In genomic region chr7:30023524-30023923, GRCh38 we compare ENCODE assay signal across 34 cellular contexts. TPM values are rescaled to one million over a fixed set of nuclear protein-coding genes. Genes with fewer than 3 reads are reported as not detected.
A peak's percentile ranks its signal among the peaks of the same experiment; 100 is the strongest.
DNase-seq lines count a peak whose midpoint lies in the region; FAIRE-seq and TF ChIP-seq lines count a peak whose summit lies in the region.
"Had no signal": no experiment of that assay in that cellular context is flagged by ENCODE, and none has a peak within 500 bp of the region (broad histone marks: within the 10 kb centered on the region; RNA-seq: fewer than 3 reads in every experiment).

No MANE protein-coding gene starts in this region.

- H3K79me2 ChIP-seq in DOHH2 (ENCODE audit: control insufficient read depth, low read length) (peaks cover 53% of the 10 kb centered on the region), astrocyte (ENCODE audit: insufficient read depth, low read length) (peaks cover 59% of the 10 kb centered on the region), neural progenitor cell (ENCODE audit: low read depth) (no peaks in the 10 kb centered on the region)

- H3K27ac Mint-ChIP-seq in astrocyte (ENCODE audit: unreplicated experiment) (no peak overlapping the region), neural progenitor cell (no peak overlapping the region)
- H3K27ac Mint-ChIP-seq: activated CD8-positive, alpha-beta T cell treated with anti-CD3 and anti-CD28 coated beads for 36 hours; activated naive CD4-positive, alpha-beta T cell treated with anti-CD3 and anti-CD28 coated beads, Interleukin-2, amount 10 ng/mL, durations not matched to agents 7 days and 5 days; activated T-helper 17 cell treated with anti-CD3 and anti-CD28 coated beads, Interleukin-2, amount 50 U/mL, for 72 hours; HFFc6; stimulated activated naive CD8-positive, alpha-beta T cell treated with anti-CD3 and anti-CD28 coated beads, Interleukin-15, amount 100 ng/mL, for 72 hours had no signal

- H3K4me1 Mint-ChIP-seq in astrocyte (ENCODE audit: low read depth, unreplicated experiment): peaks cover 26% of the 10 kb centered on the region
- H3K4me1 Mint-ChIP-seq in neural progenitor cell: peaks cover 28% of the 10 kb centered on the region

- H4K20me1 ChIP-seq in BLaER1 treated with 17β-estradiol and CSF1 and Interleukin-3, amounts not matched to agents 10 nM and 100 nM: no peaks in the 10 kb centered on the region
- H4K20me1 ChIP-seq in DOHH2 (ENCODE audit: control insufficient read depth, insufficient read depth, low read depth, low read length) (no peaks in the 10 kb centered on the region), astrocyte (ENCODE audit: insufficient read depth, low read length) (peaks cover 41% of the 10 kb centered on the region), neural progenitor cell (ENCODE audit: low read depth) (no peaks in the 10 kb centered on the region)

- TF ChIP-seq CTCF in DOHH2 (IDR thresholded peaks at IDR 0.05; ENCODE audit: low read depth, low read length, poor library complexity, severe bottlenecking) (no peak), astrocyte (IDR thresholded peaks at IDR 0.05; ENCODE audit: insufficient read depth, low read depth, low read length) (no peak), neural progenitor cell (IDR thresholded peaks at IDR 0.05) (no peak)

- no peak overlapping the region for H3K4me3 ChIP-seq in BLaER1 treated with 17β-estradiol and CSF1 and Interleukin-3, amounts not matched to agents 10 nM and 100 nM
- H3K4me3 ChIP-seq in DOHH2 (ENCODE audit: low read length) (peak overlapping the region; percentile 89), astrocyte (ENCODE audit: insufficient read depth, low read depth, low read length) (no peak overlapping the region), neural progenitor cell (no peak overlapping the region)
- H3K4me3 ChIP-seq: breast epithelium, gastroesophageal sphincter, GM23248, lung, mucosa of descending colon, thoracic aorta, vagina had no signal

- H3K9me3 Mint-ChIP-seq in astrocyte (ENCODE audit: unreplicated experiment) (no peaks in the 10 kb centered on the region), neural progenitor cell (no peaks in the 10 kb centered on the region)
- H3K9me3 Mint-ChIP-seq: activated CD8-positive, alpha-beta T cell treated with anti-CD3 and anti-CD28 coated beads for 36 hours; activated naive CD4-positive, alpha-beta T cell treated with anti-CD3 and anti-CD28 coated beads, Interleukin-2, amount 10 ng/mL, durations not matched to agents 7 days and 5 days; activated T-helper 17 cell treated with anti-CD3 and anti-CD28 coated beads, Interleukin-2, amount 50 U/mL, for 72 hours; HFFc6; stimulated activated naive CD8-positive, alpha-beta T cell treated with anti-CD3 and anti-CD28 coated beads, Interleukin-15, amount 100 ng/mL, for 72 hours had no signal

- peaks cover under 1 to 17% (median 8%) of the 10 kb centered on the region in 11 experiments; a peak in 18 of 22 replicates for H3K36me3 ChIP-seq in BLaER1 treated with 17β-estradiol and CSF1 and Interleukin-3, amounts not matched to agents 10 nM and 100 nM
- H3K36me3 ChIP-seq in DOHH2 (ENCODE audit: control insufficient read depth, low read length) (peaks cover 42% of the 10 kb centered on the region), astrocyte (ENCODE audit: insufficient read depth, low read length) (peaks cover 2% of the 10 kb centered on the region), neural progenitor cell (no peaks in the 10 kb centered on the region)
- H3K36me3 ChIP-seq: BE2C, breast epithelium, gastroesophageal sphincter, thoracic aorta, vagina had no signal

- DNase-seq in astrocyte (ENCODE audit: low read depth) (no peak), neural progenitor cell (ENCODE audit: low spot score) (no peak), RKO (ENCODE audit: low spot score) (no peak), NCI-H2107 treated with DMSO at 0.1 percent for 48 hours (lab: John Stamatoyannopoulos, UW; ENCODE audit: unreplicated experiment) (no peak)
- DNase-seq in central memory CD4-positive, alpha-beta T cell: no peak
- DNase-seq: activated CD8-positive, alpha-beta memory T cell treated with anti-CD3 and anti-CD28 coated beads, Interleukin-2, amount 50 U/mL, for 48 hours; activated CD8-positive, alpha-beta T cell treated with anti-CD3 and anti-CD28 coated beads for 36 hours; activated naive CD4-positive, alpha-beta T cell treated with anti-CD3 and anti-CD28 coated beads, Interleukin-2, amount 10 ng/mL, durations not matched to agents 7 days and 5 days; amygdala; BE2C; COR-L47; DMS53; GDM1; GM23248; HFFc6; hippocampal formation; mucosa of descending colon; NCI-H1105; NCI-H187; NCI-H2171 treated with DMSO at 0.1 percent for 48 hours; NCI-H524 treated with DMSO at 0.1 percent for 48 hours; right cardiac atrium; Right ventricle myocardium superior; spleen; stimulated activated CD8-positive, alpha-beta memory T cell treated with anti-CD3 and anti-CD28 coated beads, Interleukin-4, amount 100 ng/mL, for 48 hours; stimulated activated naive CD8-positive, alpha-beta T cell treated with anti-CD3 and anti-CD28 coated beads, Interleukin-15, amount 100 ng/mL, for 72 hours had no signal

- peaks cover 18 to 36% (median 27%) of the 10 kb centered on the region in 10 experiments for H3K4me1 ChIP-seq in BLaER1 treated with 17β-estradiol and CSF1 and Interleukin-3, amounts not matched to agents 10 nM and 100 nM
- H3K4me1 ChIP-seq in DOHH2 (ENCODE audit: control insufficient read depth, low read length) (peaks cover 59% of the 10 kb centered on the region), astrocyte (ENCODE audit: insufficient read depth, low read length) (peaks cover 26% of the 10 kb centered on the region), neural progenitor cell (peaks cover 15% of the 10 kb centered on the region)
- H3K4me1 ChIP-seq: BE2C had no signal

- no peaks in the 10 kb centered on the region for H3K9me2 ChIP-seq in DOHH2 (replicated peaks; ENCODE audit: control insufficient read depth, low read length)

- peaks cover 5% of the 10 kb centered on the region for H3K36me3 Mint-ChIP-seq in astrocyte (ENCODE audit: low read depth, unreplicated experiment)
- peaks cover 10% of the 10 kb centered on the region for H3K36me3 Mint-ChIP-seq in neural progenitor cell

- 0 out of 22 replicates have a peak, but pooled peaks cover 0 to 7% (median 0%) of the 10 kb centered on the region in 11 experiments for H3K9me3 ChIP-seq in BLaER1 treated with 17β-estradiol and CSF1 and Interleukin-3, amounts not matched to agents 10 nM and 100 nM (replicated peaks in 1 of 11)
- H3K9me3 ChIP-seq in DOHH2 (ENCODE audit: control insufficient read depth, insufficient read depth, low read length): no peaks in the 10 kb centered on the region
- H3K9me3 ChIP-seq in astrocyte (ENCODE audit: insufficient read depth, low read depth, low read length): no peaks in the 10 kb centered on the region
- H3K9me3 ChIP-seq in neural progenitor cell (ENCODE audit: low read depth): no peaks in the 10 kb centered on the region
- H3K9me3 ChIP-seq: BE2C, breast epithelium, gastroesophageal sphincter, mucosa of descending colon, spleen, thoracic aorta, vagina had no signal

- H3F3A ChIP-seq in DOHH2 (ENCODE audit: control insufficient read depth, insufficient read depth) (peaks cover 21% of the 10 kb centered on the region), neural progenitor cell (ENCODE audit: low read depth) (peaks cover 11% of the 10 kb centered on the region)

- H3K27me3 ChIP-seq in BLaER1 treated with 17β-estradiol and CSF1 and Interleukin-3, amounts not matched to agents 10 nM and 100 nM: no peaks in the 10 kb centered on the region
- no peaks in the 10 kb centered on the region for H3K27me3 ChIP-seq in DOHH2 (ENCODE audit: control insufficient read depth, low read length)
- no peaks in the 10 kb centered on the region for H3K27me3 ChIP-seq in astrocyte (ENCODE audit: insufficient read depth, low read length)
- H3K27me3 ChIP-seq in neural progenitor cell: no peaks in the 10 kb centered on the region
- H3K27me3 ChIP-seq: BE2C, breast epithelium, gastroesophageal sphincter, spleen, vagina had no signal

- FAIRE-seq in astrocyte (lab: Jason Lieb, UNC): no peak

- H3K27me3 Mint-ChIP-seq in astrocyte (ENCODE audit: low read depth, unreplicated experiment): no peaks in the 10 kb centered on the region
- no peaks in the 10 kb centered on the region for H3K27me3 Mint-ChIP-seq in neural progenitor cell (ENCODE audit: insufficient read depth, low read depth)
- H3K27me3 Mint-ChIP-seq: activated CD8-positive, alpha-beta T cell treated with anti-CD3 and anti-CD28 coated beads for 36 hours; activated naive CD4-positive, alpha-beta T cell treated with anti-CD3 and anti-CD28 coated beads, Interleukin-2, amount 10 ng/mL, durations not matched to agents 7 days and 5 days; activated T-helper 17 cell treated with anti-CD3 and anti-CD28 coated beads, Interleukin-2, amount 50 U/mL, for 72 hours; stimulated activated naive CD8-positive, alpha-beta T cell treated with anti-CD3 and anti-CD28 coated beads, Interleukin-15, amount 100 ng/mL, for 72 hours had no signal

- H3K27ac ChIP-seq in BLaER1 treated with 17β-estradiol and CSF1 and Interleukin-3, amounts not matched to agents 10 nM and 100 nM: no peak overlapping the region
- H3K27ac ChIP-seq in DOHH2 (ENCODE audit: low read depth, low read length) (no peak overlapping the region), astrocyte (ENCODE audit: low read depth, low read length) (no peak overlapping the region), neural progenitor cell (no peak overlapping the region)
- H3K27ac ChIP-seq: breast epithelium, gastroesophageal sphincter, GM23248, spleen, thoracic aorta, vagina had no signal

- H2AFZ ChIP-seq in astrocyte (ENCODE audit: low read depth, low read length) (no peak overlapping the region), neural progenitor cell (replicated peaks) (no peak overlapping the region)
- H2AFZ ChIP-seq: GM23248 had no signal

- H3K4me3 Mint-ChIP-seq in astrocyte (ENCODE audit: unreplicated experiment) (peak overlapping the region; percentile 99), neural progenitor cell (peak overlapping the region; percentile 71)
- H3K4me3 Mint-ChIP-seq: activated CD8-positive, alpha-beta T cell treated with anti-CD3 and anti-CD28 coated beads for 36 hours; activated naive CD4-positive, alpha-beta T cell treated with anti-CD3 and anti-CD28 coated beads, Interleukin-2, amount 10 ng/mL, durations not matched to agents 7 days and 5 days; activated T-helper 17 cell treated with anti-CD3 and anti-CD28 coated beads, Interleukin-2, amount 50 U/mL, for 72 hours; HFFc6; stimulated activated naive CD8-positive, alpha-beta T cell treated with anti-CD3 and anti-CD28 coated beads, Interleukin-15, amount 100 ng/mL, for 72 hours had no signal

- H3K4me2 ChIP-seq in BLaER1 treated with 17β-estradiol and CSF1 and Interleukin-3, amounts not matched to agents 10 nM and 100 nM: peak overlapping the region in 10 of 11 experiments; percentile 13 to 94 (median 91); a peak in 13 of 22 replicates
- H3K4me2 ChIP-seq in DOHH2 (ENCODE audit: low read length): peak overlapping the region; percentile 83
- peak overlapping the region; percentile 86 for H3K4me2 ChIP-seq in astrocyte (ENCODE audit: low read length)
- H3K4me2 ChIP-seq in neural progenitor cell: no peak overlapping the region

- H3K9ac ChIP-seq in BLaER1 treated with 17β-estradiol and CSF1 and Interleukin-3, amounts not matched to agents 10 nM and 100 nM: no peak overlapping the region
- H3K9ac ChIP-seq in astrocyte (ENCODE audit: low read length) (no peak overlapping the region), neural progenitor cell (no peak overlapping the region)
- H3K9ac ChIP-seq: GM23248 had no signal

RNA-seq across cellular contexts. Expression of gene FKBP14, which starts 3.0 kb away (rescaled TPM):
- total RNA-seq in astrocyte (100 and 123 TPM in 2 replicates), neural progenitor cell (ENCODE audit: low replicate concordance) (4.0 and 4.5 TPM in 2 replicates)

RNA-seq across cellular contexts. Expression of gene PLEKHA8, which starts 4.7 kb away (rescaled TPM):
- total RNA-seq in astrocyte: 26.3 and 34.7 TPM in 2 replicates
- total RNA-seq in neural progenitor cell (ENCODE audit: low replicate concordance): 53.5 and 62.7 TPM in 2 replicates

RNA-seq across cellular contexts. Expression of gene SCRN1, which starts 33.9 kb away (rescaled TPM):
- total RNA-seq in astrocyte: 98.3 and 116 TPM in 2 replicates
- 95.9 and 106 TPM in 2 replicates for total RNA-seq in neural progenitor cell (ENCODE audit: low replicate concordance)

Comparison
In these comparisons a context has a peak if more than half of its experiments do, and no peak if none do; other contexts are left out.
1. RNA of gene FKBP14, which starts 3.0 kb away (total RNA-seq): 100 to 123 TPM in astrocyte; 4.0 to 4.5 TPM in neural progenitor cell; every median in the first group is over 10 times any median in the second.